9 cellular contexts compared by ENCODE assay signal in the genomic region with DNA sequence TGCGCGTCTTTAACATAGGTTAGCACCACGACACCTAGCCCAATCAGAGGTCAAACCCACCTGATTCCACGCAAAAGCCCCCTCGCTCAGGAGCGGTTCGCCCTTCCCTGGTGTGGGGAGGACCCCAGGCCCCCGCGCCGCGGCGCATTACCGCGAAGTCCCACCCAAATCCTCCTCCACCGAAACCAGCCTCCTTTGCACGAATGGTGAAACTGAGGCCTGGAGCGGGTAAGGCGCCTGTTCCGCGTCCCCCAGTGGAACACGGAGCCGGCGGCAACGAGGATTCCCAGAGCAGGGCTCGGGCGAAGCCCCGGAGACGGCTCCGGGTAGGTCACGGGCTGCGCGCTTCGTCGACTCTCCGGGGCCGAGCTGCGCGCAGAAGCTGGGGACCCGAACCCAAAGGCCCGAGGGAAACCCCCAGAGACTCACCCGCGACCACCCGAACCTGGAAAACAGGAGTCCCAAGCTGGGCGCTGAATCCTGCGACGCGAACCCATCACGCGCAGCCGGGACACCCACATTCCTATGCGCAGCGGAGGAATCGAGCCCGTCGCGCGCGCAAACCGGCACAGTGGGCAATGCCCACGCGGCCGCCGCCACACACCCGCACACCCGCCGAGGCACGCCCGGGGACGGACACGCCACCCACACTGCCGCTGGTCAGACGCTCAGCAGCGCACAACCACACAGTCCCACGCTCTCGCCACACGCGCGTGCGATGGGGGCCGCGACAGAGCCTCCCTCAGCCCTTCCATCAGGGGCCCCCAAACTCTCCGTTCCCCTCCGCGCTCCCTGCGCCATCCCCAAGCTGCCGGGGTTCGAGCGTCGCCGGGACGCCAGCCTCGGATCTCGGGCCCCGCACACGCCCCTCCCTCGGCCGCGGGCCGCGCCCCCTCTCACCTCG. TPM values are rescaled to one million over a fixed set of nuclear protein-coding genes. Genes with fewer than 3 reads are reported as not detected.
DNase-seq lines count a peak whose midpoint lies in the region; ATAC-seq and TF ChIP-seq lines count a peak whose summit lies in the region.
"Had no signal": no experiment of that assay in that cellular context is flagged by ENCODE, and none has a peak within 500 bp of the region (broad histone marks: within the 10 kb centered on the region; RNA-seq: fewer than 3 reads in every experiment).

No MANE protein-coding gene starts in this region.

- ATAC-seq in GM19324 (IDR thresholded peaks at IDR 0.05; ENCODE audit: low FRiP score, unreplicated experiment) = peak; percentile 30
- peak; percentile 11 for ATAC-seq in HG03521 (IDR thresholded peaks at IDR 0.05; ENCODE audit: unreplicated experiment)
- ATAC-seq in lower lobe of right lung = peak; percentile 25 to 27
- ATAC-seq in GM18873 (IDR thresholded peaks at IDR 0.05; ENCODE audit: low FRiP score, unreplicated experiment) = no peak
- ATAC-seq in HG03175 (IDR thresholded peaks at IDR 0.05; ENCODE audit: unreplicated experiment) = no peak

- H3K4me1 ChIP-seq in breast epithelium (no peaks in the 10 kb centered on the region), lower lobe of right lung (peaks cover 19% of the 10 kb centered on the region), uterus (peaks cover 0 to 10% of the 10 kb centered on the region in 2 donors)

- TF ChIP-seq POLR2A in breast epithelium (IDR thresholded peaks at IDR 0.05) = no peak
- TF ChIP-seq POLR2A in uterus (IDR thresholded peaks at IDR 0.05) = no peak

- H3K4me3 ChIP-seq in breast epithelium (peak overlapping the region; percentile 45 to 90 (median 69)), lower lobe of right lung (peak overlapping the region; percentile 64), uterus (peak overlapping the region; percentile 22 to 49)

- peaks cover 0 to 15% of the 10 kb centered on the region in 2 donors for H3K27me3 ChIP-seq in breast epithelium
- H3K27me3 ChIP-seq in lower lobe of right lung (ENCODE audit: low read depth) = peaks cover 49% of the 10 kb centered on the region
- peaks cover 0 to 6% of the 10 kb centered on the region in 2 donors for H3K27me3 ChIP-seq in uterus

- intact Hi-C loops in breast epithelium (cut with DNase I; ENCODE audit: low total_unique reads) (no loop called here), lower lobe of right lung (cut with DNase I) (no loop called here), uterus (cut with DNase I; ENCODE audit: low total_unique reads) (no loop called here)

- H3K36me3 ChIP-seq in breast epithelium (no peaks in the 10 kb centered on the region), lower lobe of right lung (no peaks in the 10 kb centered on the region), uterus (no peaks in the 10 kb centered on the region)

- DNase-seq in breast epithelium (ENCODE audit: low spot score in 2 of 2) (no peak), lower lobe of right lung (no peak), uterus (no peak), mucosa of gallbladder (ENCODE audit: low spot score) (no peak)

- TF ChIP-seq CTCF in breast epithelium (IDR thresholded peaks at IDR 0.05) (no peak), lower lobe of right lung (IDR thresholded peaks at IDR 0.05) (no peak), uterus (IDR thresholded peaks at IDR 0.05) (no peak)

- no peaks in the 10 kb centered on the region for H3K9me3 ChIP-seq in breast epithelium
- no peaks in the 10 kb centered on the region for H3K9me3 ChIP-seq in lower lobe of right lung
- H3K9me3 ChIP-seq in uterus = no peaks in the 10 kb centered on the region

- H3K27ac ChIP-seq in breast epithelium (peak overlapping the region in 1 of 2 donors; percentile 54), lower lobe of right lung (no peak overlapping the region), uterus (no peak overlapping the region)

RNA-seq across cellular contexts. Expression of a gene that starts 0.5 kb away (rescaled TPM):
- total RNA-seq in breast epithelium (1 to 10 TPM in 1 of 3 donors, under 1 TPM in 2; 0.16 to 2.0 (median 0.59) TPM), lower lobe of right lung (not detected), uterus (1 to 10 TPM in 1 of 4 donors, under 1 TPM in 1, not detected in 2; 0.21 to 1.0 TPM), mucosa of gallbladder (0.17 TPM)
- total RNA-seq: activated CD8-positive, alpha-beta memory T cell treated with anti-CD3 and anti-CD28 coated beads for 36 hours had no signal

Comparison
In these comparisons a context has a peak if more than half of its experiments do, and no peak if none do; other contexts are left out.
1. ATAC-seq: peak in GM19324 (single experiment), HG03521 (single experiment) and lower lobe of right lung (2 of 2); none in GM18873 (single experiment) and HG03175 (single experiment).
2. Peak in every context shown above with its lines, with median percentiles within 50 percentile points of each other: H3K4me3 ChIP-seq.